In genomic region chr4:128600996-128601857, GRCh38 we compare ENCODE assay signal across 8 cellular contexts.
DNase-seq lines count a peak whose midpoint lies in the region; ATAC-seq, FAIRE-seq and TF ChIP-seq lines count a peak whose summit lies in the region.

No MANE protein-coding gene starts in this region.

- no peak overlapping the region for H3K4ac ChIP-seq in neuronal stem cell (ENCODE audit: low read length)

- peak; percentile 84 for FAIRE-seq in H54 (lab: Jason Lieb, UNC)

- H3K27me3 ChIP-seq in neuronal stem cell (ENCODE audit: control insufficient read depth in 3 of 3, insufficient read depth in 3 of 3, low read depth in 1 of 3, low read length in 3 of 3): no peaks in the 10 kb centered on the region

- no peak overlapping the region for H3K14ac ChIP-seq in neuronal stem cell (ENCODE audit: low read length)

- H3K18ac ChIP-seq in neuronal stem cell (ENCODE audit: low read length): peak overlapping the region; percentile 21

- H3K23ac ChIP-seq in neuronal stem cell (ENCODE audit: low read depth, low read length, poor library complexity): no peak overlapping the region

- no peak overlapping the region for H2BK12ac ChIP-seq in neuronal stem cell (ENCODE audit: low read length)

- H2BK5ac ChIP-seq in neuronal stem cell (ENCODE audit: low read length): no peak overlapping the region

- H3K36me3 ChIP-seq in neuronal stem cell (replicated peaks in 1 of 2; ENCODE audit: control insufficient read depth in 2 of 2, insufficient read depth in 2 of 2, low read length in 2 of 2): no peaks in the 10 kb centered on the region

- H2AK5ac ChIP-seq in neuronal stem cell (ENCODE audit: low read depth, low read length): no peak overlapping the region

- no peak overlapping the region for H2BK15ac ChIP-seq in neuronal stem cell (ENCODE audit: low read length)

- H3K27ac ChIP-seq in neuronal stem cell (replicated peaks; ENCODE audit: low read length): no peak overlapping the region

- H3K4me1 ChIP-seq in neuronal stem cell (ENCODE audit: control insufficient read depth in 2 of 2, insufficient read depth in 1 of 2, low read depth in 1 of 2, low read length in 2 of 2): peaks cover 18 to 22% of the 10 kb centered on the region in 2 donors

- WGBS in neuronal stem cell (ENCODE audit: extremely low coverage in 2 of 2, insufficient read length in 2 of 2, insufficient replicate concordance in 1 of 2), 2 donors: no CpG with 5 or more reads among the region's 14 CpGs

- H2AFZ ChIP-seq in neuronal stem cell (ENCODE audit: low read length): peak overlapping the region; percentile 74

- peak; percentile 55 for DNase-seq in H54 (ENCODE audit: insufficient read length, low spot score)
- peak; percentile 46 for DNase-seq in NCI-H748 treated with DMSO at 0.1 percent for 48 hours (lab: John Stamatoyannopoulos, UW)
- DNase-seq in neuronal stem cell (ENCODE audit: low spot score): no peak
- no peak for DNase-seq in GM19238 (ENCODE audit: insufficient read length, low spot score)

- no peak overlapping the region for H3K9ac ChIP-seq in neuronal stem cell (ENCODE audit: low read depth, low read length, poor library complexity)

- H3K4me3 ChIP-seq in neuronal stem cell (ENCODE audit: low read length in 2 of 2): peak overlapping the region in 1 of 2 donors; percentile 4

- H2BK120ac ChIP-seq in neuronal stem cell (ENCODE audit: low read depth, low read length): no peak overlapping the region

- H3K4me2 ChIP-seq in neuronal stem cell (ENCODE audit: insufficient read depth, low read length, poor library complexity, severe bottlenecking): no peak overlapping the region

- peaks cover 0 to 3% of the 10 kb centered on the region in 2 donors for H3K9me3 ChIP-seq in neuronal stem cell (replicated peaks in 1 of 2; ENCODE audit: control insufficient read depth in 2 of 2, insufficient read depth in 1 of 2, low read depth in 1 of 2, low read length in 2 of 2)

- H4K8ac ChIP-seq in neuronal stem cell (ENCODE audit: low read depth, low read length): no peak overlapping the region

- H3K79me1 ChIP-seq in neuronal stem cell (ENCODE audit: low read depth, low read length): no peaks in the 10 kb centered on the region

- H4K91ac ChIP-seq in neuronal stem cell (ENCODE audit: low read depth, low read length, poor library complexity): no peak overlapping the region

- ATAC-seq in esophagus mucosa: peak; percentile 91
- ATAC-seq in HG03159 (IDR thresholded peaks at IDR 0.05; ENCODE audit: unreplicated experiment): no peak
- no peak for ATAC-seq in GM18868 (IDR thresholded peaks at IDR 0.05; ENCODE audit: unreplicated experiment)
- ATAC-seq in GM21447 (IDR thresholded peaks at IDR 0.05; ENCODE audit: unreplicated experiment): no peak

- TF ChIP-seq POLR2A in H54 (IDR thresholded peaks at IDR 0.05; ENCODE audit: low read depth, low read length): no peak

Comparison
In these comparisons a context has a peak if more than half of its experiments do, and no peak if none do; other contexts are left out.
1. DNase-seq: peak in H54 (single experiment) and NCI-H748 treated with DMSO at 0.1 percent for 48 hours (single experiment); none in neuronal stem cell (single experiment) and GM19238 (single experiment).